ENCODE assay signal across 7 cellular contexts in genomic region chr6:28345201-28345600, GRCh38.
"Had no signal": no experiment of that assay in that cellular context is flagged by ENCODE, and none has a peak within 500 bp of the region (broad histone marks: within the 10 kb centered on the region; RNA-seq: fewer than 3 reads in every experiment).

No MANE protein-coding gene starts in this region.

- ATAC-seq: K562 had no signal

- H3K4me3 ChIP-seq: K562 had no signal

- H3K9ac ChIP-seq: KMS-11 had no signal

- H3K4me2 ChIP-seq: KMS-11 had no signal

- H3K27ac ChIP-seq: HL-60, KMS-11 had no signal

- FAIRE-seq: HTR-8/SVneo, K562 had no signal

- DNase-seq: IMR-90, KBM-7, KG1 had no signal
